8 cellular contexts compared by ENCODE assay signal in the genomic region with DNA sequence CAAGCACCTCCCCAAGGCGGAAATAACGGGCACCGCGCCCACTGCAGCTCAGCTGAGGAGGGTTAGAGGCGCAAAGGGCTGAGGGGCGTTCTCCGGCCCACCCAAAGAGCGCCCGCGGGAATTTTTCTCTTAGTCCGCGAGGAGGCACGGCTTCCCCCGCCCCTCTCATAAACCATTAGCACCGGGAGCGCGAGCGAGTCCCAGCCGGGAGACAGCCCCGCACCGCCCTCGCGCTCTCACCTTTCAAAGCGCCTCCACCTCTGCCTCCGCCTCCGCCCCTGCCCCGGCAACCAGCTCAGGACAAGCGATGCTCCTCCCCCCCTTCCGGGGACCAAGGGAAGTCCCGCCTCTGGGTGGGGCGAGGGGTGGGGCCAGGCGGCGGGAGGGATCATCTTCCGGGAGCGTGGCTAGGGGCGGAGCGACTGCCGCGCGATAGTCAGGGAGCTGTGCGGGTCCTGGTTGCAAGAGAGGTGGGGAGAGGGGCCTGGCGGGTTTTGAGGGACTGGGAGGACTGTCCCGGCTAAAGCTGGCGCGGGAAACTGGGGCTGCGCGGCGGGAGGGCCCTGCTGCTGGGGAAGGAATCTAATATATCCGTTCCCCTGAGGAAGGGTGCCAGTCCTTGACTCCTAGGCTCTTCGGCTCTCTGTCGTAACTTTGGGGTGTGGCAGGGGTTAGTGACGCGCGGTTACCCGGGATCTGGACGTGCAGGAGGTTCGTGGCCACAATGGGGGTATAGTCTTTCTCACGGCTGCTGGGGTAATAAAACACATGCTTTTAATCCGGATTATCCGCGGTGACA. TPM values are rescaled to one million over a fixed set of nuclear protein-coding genes. Genes with fewer than 3 reads are reported as not detected.
DNase-seq lines count a peak whose midpoint lies in the region; ATAC-seq and TF ChIP-seq lines count a peak whose summit lies in the region.

A gene (minus strand): TSS at position 309 of the 799 bp plus-strand sequence. CDS start 5,165 bp downstream, outside the sequence.
A gene (plus strand): TSS at position 410 of the 799 bp plus-strand sequence. CDS start 637 bp downstream, outside the sequence.

- ATAC-seq in GM19035 (IDR thresholded peaks at IDR 0.05; ENCODE audit: unreplicated experiment) (peak; percentile 91), HG03342 (IDR thresholded peaks at IDR 0.05; ENCODE audit: unreplicated experiment) (peak; percentile 91)
- peak; percentile 96 for ATAC-seq in activated CD4-positive, CD25-positive, alpha-beta regulatory T cell treated with anti-CD3 and anti-CD28 coated beads, Interleukin-2, amount 50 U/mL, for 24 hours

- H3K27me3 ChIP-seq in kidney epithelial cell (ENCODE audit: control insufficient read depth, insufficient read depth, low read length) = no peaks in the 10 kb centered on the region

- H3K4me3 ChIP-seq in AG10803 (ENCODE audit: low read length) (peak within 1 kb of the TSS; percentile 78), kidney epithelial cell (ENCODE audit: low read depth, low read length) (peak within 1 kb of the TSS; percentile 76)

- no peak for TF ChIP-seq CTCF in AG10803 (conservative IDR thresholded peaks at IDR 0.05; ENCODE audit: low read length)
- peak; percentile 1 for TF ChIP-seq CTCF in kidney epithelial cell (IDR thresholded peaks at IDR 0.05; ENCODE audit: insufficient read depth, low read length, poor library complexity, severe bottlenecking)

- no peaks in the 10 kb centered on the region for H3K36me3 ChIP-seq in kidney epithelial cell (ENCODE audit: control insufficient read depth, insufficient read depth, low read length)

- peak; percentile 92 for DNase-seq in AG10803 (ENCODE audit: low read depth)
- peak; percentile 86 for DNase-seq in NCI-H345 treated with DMSO at 0.1 percent for 48 hours (lab: John Stamatoyannopoulos, UW; ENCODE audit: unreplicated experiment)
- peak; percentile 96 for DNase-seq in cerebellar cortex (ENCODE audit: low spot score)
- DNase-seq in kidney epithelial cell (ENCODE audit: low read depth) = peak; percentile 70
- DNase-seq in stimulated activated CD4-positive, alpha-beta T cell treated with anti-CD3 and anti-CD28 coated beads, Interleukin-15, amount 100 ng/mL, for 24 hours = peak; percentile 99

RNA-seq across cellular contexts. Expression of the first gene that starts in this region (rescaled TPM):
- 25.5 and 45.7 TPM in 2 replicates for total RNA-seq in kidney epithelial cell

RNA-seq across cellular contexts. Expression of the second gene that starts in this region (rescaled TPM):
- total RNA-seq in kidney epithelial cell = 8.8 and 9.5 TPM in 2 replicates

Comparison
In these comparisons a context has a peak if more than half of its experiments do, and no peak if none do; other contexts are left out.
1. Peak in every context shown above with its lines: DNase-seq, ATAC-seq and H3K4me3 ChIP-seq.